Comparison of ENCODE assay signal across 16 cellular contexts in genomic region chr18:2536493-2536892, GRCh38. TPM values are rescaled to one million over a fixed set of nuclear protein-coding genes. Genes with fewer than 3 reads are reported as not detected.
DNase-seq lines count a peak whose midpoint lies in the region; ATAC-seq and TF ChIP-seq lines count a peak whose summit lies in the region.
"Had no signal": no experiment of that assay in that cellular context is flagged by ENCODE, and none has a peak within 500 bp of the region (broad histone marks: within the 10 kb centered on the region; RNA-seq: fewer than 3 reads in every experiment).

No MANE protein-coding gene starts in this region.

- POLR2A ChIA-PET in activated CD4-positive, alpha-beta memory T cell treated with anti-CD3 and anti-CD28 coated beads for 36 hours (lab: Charles Lee), result no interaction called here

- no peaks in the 10 kb centered on the region for H3K27me3 Mint-ChIP-seq in activated CD4-positive, alpha-beta memory T cell treated with anti-CD3 and anti-CD28 coated beads for 36 hours
- H3K27me3 Mint-ChIP-seq: activated naive CD4-positive, alpha-beta T cell treated with anti-CD3 and anti-CD28 coated beads, Interleukin-2, amount 10 ng/mL, durations not matched to agents 7 days and 5 days had no signal

- H3K9me3 Mint-ChIP-seq in activated CD4-positive, alpha-beta memory T cell treated with anti-CD3 and anti-CD28 coated beads for 36 hours, result no peaks in the 10 kb centered on the region
- H3K9me3 Mint-ChIP-seq: activated naive CD4-positive, alpha-beta T cell treated with anti-CD3 and anti-CD28 coated beads, Interleukin-2, amount 10 ng/mL, durations not matched to agents 7 days and 5 days had no signal

- H3K36me3 ChIP-seq in right atrium auricular region (peaks cover 5% of the 10 kb centered on the region), brain microvascular endothelial cell (replicated peaks) (no peaks in the 10 kb centered on the region), uterus (no peaks in the 10 kb centered on the region)

- H3K27me3 ChIP-seq in right atrium auricular region (no peaks in the 10 kb centered on the region), brain microvascular endothelial cell (replicated peaks) (no peaks in the 10 kb centered on the region), uterus (no peaks in the 10 kb centered on the region)
- H3K27me3 ChIP-seq: gastroesophageal sphincter, neutrophil had no signal

- intact Hi-C loops in Right ventricle myocardium inferior (cut with DNase I), result no loop called here
- intact Hi-C loops in uterus (cut with DNase I; ENCODE audit: low total_unique reads), result no loop called here
- intact Hi-C loops in activated CD4-positive, alpha-beta memory T cell treated with anti-CD3 and anti-CD28 coated beads for 36 hours (cut with micrococcal nuclease), result no loop called here

- H3K27ac ChIP-seq in right atrium auricular region, result no peak overlapping the region
- peak overlapping the region; percentile 97 for H3K27ac ChIP-seq in brain microvascular endothelial cell
- peak overlapping the region; percentile 35 to 69 for H3K27ac ChIP-seq in uterus
- H3K27ac ChIP-seq: gastroesophageal sphincter, neutrophil had no signal

- DNase-seq in Right ventricle myocardium inferior (ENCODE audit: missing footprints) (no peak), right atrium auricular region (ENCODE audit: low spot score) (no peak), brain microvascular endothelial cell (peak; percentile 92), iris pigment epithelial cell (ENCODE audit: low read depth) (peak; percentile 98), uterus (no peak), Kasumi-1 (lab: John Stamatoyannopoulos, UW) (no peak)
- DNase-seq in activated CD4-positive, alpha-beta memory T cell treated with anti-CD3 and anti-CD28 coated beads for 36 hours, result no peak
- DNase-seq: activated naive CD4-positive, alpha-beta T cell treated with anti-CD3 and anti-CD28 coated beads, Interleukin-2, amount 10 ng/mL, durations not matched to agents 7 days and 5 days; cortex of kidney; NCI-H1417; NCI-H510A; T1000 had no signal

- CTCF ChIA-PET in activated CD4-positive, alpha-beta memory T cell treated with anti-CD3 and anti-CD28 coated beads for 36 hours (lab: Charles Lee), result interaction anchor here (1.8 kb wide), 1 partner anchor 11 kb away, joined by 6 read pairs; no protein-coding TSS in a partner anchor

- no peak overlapping the region for H3K27ac Mint-ChIP-seq in activated CD4-positive, alpha-beta memory T cell treated with anti-CD3 and anti-CD28 coated beads for 36 hours
- H3K27ac Mint-ChIP-seq: activated naive CD4-positive, alpha-beta T cell treated with anti-CD3 and anti-CD28 coated beads, Interleukin-2, amount 10 ng/mL, durations not matched to agents 7 days and 5 days had no signal

- peaks cover 21% of the 10 kb centered on the region for H3K36me3 Mint-ChIP-seq in activated CD4-positive, alpha-beta memory T cell treated with anti-CD3 and anti-CD28 coated beads for 36 hours

- no peaks in the 10 kb centered on the region for H3K4me1 ChIP-seq in right atrium auricular region
- H3K4me1 ChIP-seq in uterus, result no peaks in the 10 kb centered on the region

- in situ Hi-C loops in brain microvascular endothelial cell (cut with HindIII; ENCODE audit: low pct_ligation_motif_present, low sequenced_read_pairs), result no loop called here

- no peaks in the 10 kb centered on the region for H3K9me3 ChIP-seq in right atrium auricular region
- H3K9me3 ChIP-seq in uterus, result no peaks in the 10 kb centered on the region
- H3K9me3 ChIP-seq: gastroesophageal sphincter, neutrophil had no signal

- no peaks in the 10 kb centered on the region for H3K4me1 Mint-ChIP-seq in activated CD4-positive, alpha-beta memory T cell treated with anti-CD3 and anti-CD28 coated beads for 36 hours (ENCODE audit: low read depth)
- H3K4me1 Mint-ChIP-seq: activated naive CD4-positive, alpha-beta T cell treated with anti-CD3 and anti-CD28 coated beads, Interleukin-2, amount 10 ng/mL, durations not matched to agents 7 days and 5 days had no signal

- H3K4me3 ChIP-seq in right atrium auricular region (no peak overlapping the region), brain microvascular endothelial cell (ENCODE audit: low read depth, low read length) (no peak overlapping the region), uterus (no peak overlapping the region)
- H3K4me3 ChIP-seq: gastroesophageal sphincter had no signal

- no peak for TF ChIP-seq POLR2A in uterus (IDR thresholded peaks at IDR 0.05)

- ATAC-seq in Right ventricle myocardium inferior (peak; percentile 46), GM18520 (IDR thresholded peaks at IDR 0.05; ENCODE audit: unreplicated experiment) (no peak)
- ATAC-seq: gastroesophageal sphincter, Panc1 had no signal

- no peak for TF ChIP-seq CTCF in right atrium auricular region (IDR thresholded peaks at IDR 0.05)
- no peak for TF ChIP-seq CTCF in brain microvascular endothelial cell (IDR thresholded peaks at IDR 0.05; ENCODE audit: low read depth, low read length, missing control alignments)
- no peak for TF ChIP-seq CTCF in uterus (IDR thresholded peaks at IDR 0.05)

- H3K4me3 Mint-ChIP-seq in activated CD4-positive, alpha-beta memory T cell treated with anti-CD3 and anti-CD28 coated beads for 36 hours, result no peak overlapping the region
- H3K4me3 Mint-ChIP-seq: activated naive CD4-positive, alpha-beta T cell treated with anti-CD3 and anti-CD28 coated beads, Interleukin-2, amount 10 ng/mL, durations not matched to agents 7 days and 5 days had no signal

RNA-seq across cellular contexts. Expression of gene METTL4, which starts 34.8 kb away (rescaled TPM):
- total RNA-seq in Right ventricle myocardium inferior (7.3 TPM), right atrium auricular region (1 to 10 TPM; 4.2 to 6.1 TPM), uterus (10 to 100 TPM in 3 of 4 donors, 1 to 10 TPM in 1; 6.7 to 22.9 (median 18.5) TPM)
- total RNA-seq in activated CD4-positive, alpha-beta memory T cell treated with anti-CD3 and anti-CD28 coated beads for 36 hours, result 10 to 100 TPM; 19.6 to 23.0 TPM

RNA-seq across cellular contexts. Expression of gene NDC80, which starts 34.9 kb away (rescaled TPM):
- total RNA-seq in Right ventricle myocardium inferior (0.54 TPM), right atrium auricular region (under 1 TPM in 1 of 2 donors, not detected in 1; 0.74 TPM), uterus (10 to 100 TPM in 1 of 4 donors, 1 to 10 TPM in 1, under 1 TPM in 2; 0.26 to 21.2 (median 0.80) TPM)
- 10 to 100 TPM; 79.3 to 83.1 TPM for total RNA-seq in activated CD4-positive, alpha-beta memory T cell treated with anti-CD3 and anti-CD28 coated beads for 36 hours

Comparison
In these comparisons a context has a peak if more than half of its experiments do, and no peak if none do; other contexts are left out.
1. DNase-seq: peak in brain microvascular endothelial cell (single experiment) and iris pigment epithelial cell (single experiment); none in Right ventricle myocardium inferior (single experiment), right atrium auricular region (single experiment), uterus (0 of 2), activated CD4-positive, alpha-beta memory T cell treated with anti-CD3 and anti-CD28 coated beads for 36 hours (single experiment) and Kasumi-1 (0 of 2).
2. H3K27ac ChIP-seq: peak in brain microvascular endothelial cell (single experiment) and uterus (2 of 2); none in right atrium auricular region (0 of 2).